15 cellular contexts compared by ENCODE assay signal in genomic region chr7:142876236-142876960, GRCh38. TPM values are rescaled to one million over a fixed set of nuclear protein-coding genes. Genes with fewer than 3 reads are reported as not detected.
DNase-seq lines count a peak whose midpoint lies in the region; ATAC-seq and TF ChIP-seq lines count a peak whose summit lies in the region.
"Had no signal": no experiment of that assay in that cellular context is flagged by ENCODE, and none has a peak within 500 bp of the region (broad histone marks: within the 10 kb centered on the region; RNA-seq: fewer than 3 reads in every experiment).

No MANE protein-coding gene starts in this region.

- 91 to 95% methylated on average over 5 to 9 of the region's 9 CpGs for WGBS in endodermal cell (ENCODE audit: insufficient coverage in 1 of 2, insufficient read length in 1 of 2), 2 experiments
- WGBS in neuronal stem cell (ENCODE audit: extremely low coverage in 2 of 2, insufficient read length in 2 of 2, insufficient replicate concordance in 1 of 2), 2 donors: no CpG with 5 or more reads among the region's 9 CpGs

- no peaks in the 10 kb centered on the region for H3K27me3 ChIP-seq in endodermal cell (ENCODE audit: control insufficient read depth, insufficient read depth, low read length, poor library complexity, severe bottlenecking)
- peaks cover 0 to 8% (median 0%) of the 10 kb centered on the region in 3 experiments for H3K27me3 ChIP-seq in neuronal stem cell (ENCODE audit: control insufficient read depth in 3 of 3, insufficient read depth in 3 of 3, low read depth in 1 of 3, low read length in 3 of 3)
- H3K27me3 ChIP-seq: BLaER1 treated with 17β-estradiol and CSF1 and Interleukin-3, amounts not matched to agents 10 nM and 100 nM had no signal

- no peak for DNase-seq in stimulated activated naive CD8-positive, alpha-beta T cell treated with anti-CD3 and anti-CD28 coated beads, Interleukin-15, amount 100 ng/mL, for 72 hours
- DNase-seq in stimulated activated naive CD8-positive, alpha-beta T cell treated with anti-CD3 and anti-CD28 coated beads, Interleukin-15, Interleukin-2, amounts not matched to agents 100 U/mL and 50 U/mL, for 24 hours: no peak
- DNase-seq in endodermal cell (peak; percentile 24), neuronal stem cell (ENCODE audit: low spot score) (no peak), NCI-H1092 (lab: John Stamatoyannopoulos, UW) (no peak), glomerular visceral epithelial cell (ENCODE audit: extremely low spot score) (no peak)
- DNase-seq: ACHN; CD4-positive, CD25-positive, alpha-beta regulatory T cell; DMS53; GF-D8; H7 had no signal

- no peaks in the 10 kb centered on the region for H3K4me1 Mint-ChIP-seq in stimulated activated naive CD8-positive, alpha-beta T cell treated with anti-CD3 and anti-CD28 coated beads, Interleukin-15, amount 100 ng/mL, for 72 hours
- H3K4me1 Mint-ChIP-seq in endodermal cell: no peaks in the 10 kb centered on the region
- H3K4me1 Mint-ChIP-seq: GM23338 had no signal

- no peaks in the 10 kb centered on the region for H3K9me3 Mint-ChIP-seq in stimulated activated naive CD8-positive, alpha-beta T cell treated with anti-CD3 and anti-CD28 coated beads, Interleukin-15, amount 100 ng/mL, for 72 hours
- H3K9me3 Mint-ChIP-seq in endodermal cell: no peaks in the 10 kb centered on the region

- no peaks in the 10 kb centered on the region for H3K79me1 ChIP-seq in neuronal stem cell (ENCODE audit: low read depth, low read length)

- peak overlapping the region in 1 of 2 donors; percentile 8 for H3K27ac Mint-ChIP-seq in stimulated activated naive CD8-positive, alpha-beta T cell treated with anti-CD3 and anti-CD28 coated beads, Interleukin-15, amount 100 ng/mL, for 72 hours
- H3K27ac Mint-ChIP-seq in endodermal cell: no peak overlapping the region
- H3K27ac Mint-ChIP-seq: GM23338 had no signal

- H3K4me3 ChIP-seq in endodermal cell (ENCODE audit: low read length) (no peak overlapping the region), neuronal stem cell (ENCODE audit: low read length in 2 of 2) (no peak overlapping the region)
- H3K4me3 ChIP-seq: BLaER1 treated with 17β-estradiol and CSF1 and Interleukin-3, amounts not matched to agents 10 nM and 100 nM; GM23338 had no signal

- H4K91ac ChIP-seq in neuronal stem cell (ENCODE audit: low read depth, low read length, poor library complexity): no peak overlapping the region

- no peak overlapping the region for H3K4me2 ChIP-seq in neuronal stem cell (ENCODE audit: insufficient read depth, low read length, poor library complexity, severe bottlenecking)
- H3K4me2 ChIP-seq: BLaER1 treated with 17β-estradiol and CSF1 and Interleukin-3, amounts not matched to agents 10 nM and 100 nM; GM23338 had no signal

- TF ChIP-seq CTCF in endodermal cell (conservative IDR thresholded peaks at IDR 0.05): no peak

- no peak overlapping the region for H2BK120ac ChIP-seq in neuronal stem cell (ENCODE audit: low read depth, low read length)

- no peak overlapping the region for H3K9ac ChIP-seq in endodermal cell (ENCODE audit: extremely low read depth, low read length, poor library complexity, severe bottlenecking)
- H3K9ac ChIP-seq in neuronal stem cell (ENCODE audit: low read depth, low read length, poor library complexity): no peak overlapping the region
- H3K9ac ChIP-seq: BLaER1 treated with 17β-estradiol and CSF1 and Interleukin-3, amounts not matched to agents 10 nM and 100 nM had no signal

- no peak overlapping the region for H2BK12ac ChIP-seq in neuronal stem cell (ENCODE audit: low read length)

- peak overlapping the region; percentile 58 for H3K14ac ChIP-seq in neuronal stem cell (ENCODE audit: low read length)

- H2BK5ac ChIP-seq in neuronal stem cell (ENCODE audit: low read length): peak overlapping the region; percentile 58

- peak; percentile 22 for ATAC-seq in stimulated activated naive CD8-positive, alpha-beta T cell treated with anti-CD3 and anti-CD28 coated beads, Interleukin-15, amount 100 ng/mL, for 72 hours
- ATAC-seq in stimulated activated naive CD8-positive, alpha-beta T cell treated with anti-CD3 and anti-CD28 coated beads, Interleukin-15, Interleukin-2, amounts not matched to agents 100 U/mL and 50 U/mL, for 24 hours: no peak
- ATAC-seq in GM18861 (IDR thresholded peaks at IDR 0.05; ENCODE audit: unreplicated experiment): no peak
- ATAC-seq: GM23338 had no signal

- H3K4me1 ChIP-seq in endodermal cell (ENCODE audit: control insufficient read depth, insufficient read depth, low read length) (no peaks in the 10 kb centered on the region), neuronal stem cell (ENCODE audit: control insufficient read depth in 2 of 2, insufficient read depth in 1 of 2, low read depth in 1 of 2, low read length in 2 of 2) (peaks cover 0 to 1% of the 10 kb centered on the region in 2 donors)
- H3K4me1 ChIP-seq: BLaER1 treated with 17β-estradiol and CSF1 and Interleukin-3, amounts not matched to agents 10 nM and 100 nM had no signal

- H2BK15ac ChIP-seq in neuronal stem cell (ENCODE audit: low read length): no peak overlapping the region

- H3K4ac ChIP-seq in neuronal stem cell (ENCODE audit: low read length): no peak overlapping the region

- H2AFZ ChIP-seq in neuronal stem cell (ENCODE audit: low read length): no peak overlapping the region
- H2AFZ ChIP-seq: GM23338 had no signal

- no peaks in the 10 kb centered on the region for H3K9me3 ChIP-seq in endodermal cell (ENCODE audit: control insufficient read depth, low read length)
- peaks cover 0 to 9% of the 10 kb centered on the region in 2 donors for H3K9me3 ChIP-seq in neuronal stem cell (replicated peaks in 1 of 2; ENCODE audit: control insufficient read depth in 2 of 2, insufficient read depth in 1 of 2, low read depth in 1 of 2, low read length in 2 of 2)

- no peak overlapping the region for H4K8ac ChIP-seq in neuronal stem cell (ENCODE audit: low read depth, low read length)

- H3K27ac ChIP-seq in endodermal cell (ENCODE audit: low read depth, low read length) (no peak overlapping the region), neuronal stem cell (replicated peaks; ENCODE audit: low read length) (no peak overlapping the region)
- H3K27ac ChIP-seq: BLaER1 treated with 17β-estradiol and CSF1 and Interleukin-3, amounts not matched to agents 10 nM and 100 nM had no signal

- no peaks in the 10 kb centered on the region for H3K27me3 Mint-ChIP-seq in stimulated activated naive CD8-positive, alpha-beta T cell treated with anti-CD3 and anti-CD28 coated beads, Interleukin-15, amount 100 ng/mL, for 72 hours
- H3K27me3 Mint-ChIP-seq in endodermal cell (ENCODE audit: insufficient read depth): peaks cover 20% of the 10 kb centered on the region

- peaks cover 24% of the 10 kb centered on the region for H3K36me3 Mint-ChIP-seq in endodermal cell (ENCODE audit: low read depth)
- H3K36me3 Mint-ChIP-seq: CD4-positive, CD25-positive, alpha-beta regulatory T cell had no signal

- peak overlapping the region; percentile 17 for H3K23ac ChIP-seq in neuronal stem cell (ENCODE audit: low read depth, low read length, poor library complexity)

- H3K4me3 Mint-ChIP-seq in stimulated activated naive CD8-positive, alpha-beta T cell treated with anti-CD3 and anti-CD28 coated beads, Interleukin-15, amount 100 ng/mL, for 72 hours: no peak overlapping the region
- H3K4me3 Mint-ChIP-seq in endodermal cell: no peak overlapping the region
- H3K4me3 Mint-ChIP-seq: GM23338 had no signal

- H3K18ac ChIP-seq in neuronal stem cell (ENCODE audit: low read length): no peak overlapping the region

- H3K36me3 ChIP-seq in endodermal cell (ENCODE audit: control insufficient read depth, insufficient read depth, low read length) (peaks cover 4% of the 10 kb centered on the region), neuronal stem cell (replicated peaks in 1 of 2; ENCODE audit: control insufficient read depth in 2 of 2, insufficient read depth in 2 of 2, low read length in 2 of 2) (no peaks in the 10 kb centered on the region)
- H3K36me3 ChIP-seq: BLaER1 treated with 17β-estradiol and CSF1 and Interleukin-3, amounts not matched to agents 10 nM and 100 nM had no signal

- H2AK5ac ChIP-seq in neuronal stem cell (ENCODE audit: low read depth, low read length): no peak overlapping the region

RNA-seq across cellular contexts. Expression of gene TRPV6, which starts 9.1 kb away (rescaled TPM):
- total RNA-seq in endodermal cell: 1 to 10 TPM; 2.7 to 4.1 TPM
- polyA plus RNA-seq in endodermal cell (2013, experiment 1 of 2): 0.28 TPM
- 0.50 TPM for polyA plus RNA-seq in endodermal cell (2013, experiment 2 of 2)
- 0.04 TPM for polyA plus RNA-seq in neuronal stem cell (2013, experiment 1 of 2)
- polyA plus RNA-seq in neuronal stem cell (2013, experiment 2 of 2): 0.06 TPM
- total RNA-seq: A172; CD4-positive, CD25-positive, alpha-beta regulatory T cell had no signal

RNA-seq across cellular contexts. Expression of gene EPHB6, which starts 21.5 kb away (rescaled TPM):
- total RNA-seq in endodermal cell: 10 to 100 TPM; 33.2 to 36.9 TPM
- 16.0 TPM for polyA plus RNA-seq in endodermal cell (2013, experiment 1 of 2)
- polyA plus RNA-seq in endodermal cell (2013, experiment 2 of 2): 14.1 TPM
- polyA plus RNA-seq in neuronal stem cell (2013, experiment 1 of 2): 9.7 TPM
- 8.5 TPM for polyA plus RNA-seq in neuronal stem cell (2013, experiment 2 of 2)

RNA-seq across cellular contexts. Expression of gene TRPV5, which starts 57.1 kb away (rescaled TPM):
- under 1 TPM; 0.15 to 0.22 TPM for total RNA-seq in endodermal cell
- not detected for polyA plus RNA-seq in endodermal cell (2013, experiment 1 of 2)
- not detected for polyA plus RNA-seq in endodermal cell (2013, experiment 2 of 2)
- 0.03 TPM for polyA plus RNA-seq in neuronal stem cell (2013, experiment 1 of 2)
- 0.03 TPM for polyA plus RNA-seq in neuronal stem cell (2013, experiment 2 of 2)
- total RNA-seq: CD4-positive, CD25-positive, alpha-beta regulatory T cell; GM23338; H7 had no signal
- polyA plus RNA-seq: CD4-positive, CD25-positive, alpha-beta regulatory T cell; GM23338 had no signal
